In the genomic region with DNA sequence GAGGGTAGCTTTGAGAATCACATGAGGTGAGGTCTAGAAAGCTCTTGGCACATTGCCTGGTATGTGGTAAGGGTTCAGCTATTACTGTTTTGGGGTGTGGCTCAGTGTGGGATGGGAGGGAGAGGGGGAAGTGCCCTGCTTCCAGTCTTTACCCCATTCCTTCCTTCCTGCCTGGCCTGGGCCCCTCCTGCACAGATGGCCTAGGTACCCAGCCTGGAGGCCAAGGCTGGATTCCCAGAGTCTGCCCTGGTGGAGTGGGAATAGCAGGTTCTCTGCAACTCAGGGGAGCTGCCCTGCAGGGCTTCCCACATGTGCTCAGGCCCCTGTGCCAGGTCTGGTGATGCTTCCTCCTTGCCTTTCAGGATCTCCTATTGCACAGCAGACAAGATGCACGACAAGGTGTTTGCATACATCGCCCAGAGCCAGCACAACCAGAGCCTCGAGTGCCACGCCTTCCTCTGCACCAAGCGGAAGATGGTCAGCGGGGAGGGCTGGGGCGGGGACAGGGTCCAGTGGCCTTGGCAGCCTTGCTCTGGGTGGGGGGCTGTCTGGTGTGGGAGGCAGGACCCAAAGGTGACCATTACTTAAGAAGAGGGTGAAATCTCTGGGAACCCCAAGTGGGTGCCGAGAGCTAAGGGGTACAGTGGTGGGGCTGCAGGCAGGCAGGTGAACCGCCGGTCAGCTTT, we compare ENCODE assay signal across 8 cellular contexts. TPM values are rescaled to one million over a fixed set of nuclear protein-coding genes. Genes with fewer than 3 reads are reported as not detected.
DNase-seq lines count a peak whose midpoint lies in the region; ATAC-seq and TF ChIP-seq lines count a peak whose summit lies in the region.

No MANE protein-coding gene starts in this region.

- H3K9me3 ChIP-seq in CD8-positive, alpha-beta T cell (ENCODE audit: low read length) = no peaks in the 10 kb centered on the region

- H3K27me3 ChIP-seq in CD8-positive, alpha-beta T cell (ENCODE audit: insufficient read depth, low read length) = no peaks in the 10 kb centered on the region
- H3K27me3 ChIP-seq in layer of hippocampus (ENCODE audit: control insufficient read depth, insufficient read depth, low read length) = no peaks in the 10 kb centered on the region

- intact Hi-C loops in CD8-positive, alpha-beta T cell (cut with DNase I, micrococcal nuclease) = no loop called here
- intact Hi-C loops in activated CD8-positive, alpha-beta T cell treated with anti-CD3 and anti-CD28 coated beads for 36 hours (cut with micrococcal nuclease) = no loop called here

- ATAC-seq in CD8-positive, alpha-beta T cell = peak; percentile 55
- ATAC-seq in activated CD8-positive, alpha-beta T cell treated with anti-CD3 and anti-CD28 coated beads for 36 hours = peak; percentile 54
- ATAC-seq in HG03442 (IDR thresholded peaks at IDR 0.05; ENCODE audit: unreplicated experiment) = no peak
- no peak for ATAC-seq in GM18519 (IDR thresholded peaks at IDR 0.05; ENCODE audit: low FRiP score, unreplicated experiment)

- peaks cover 99% of the 10 kb centered on the region for H3K4me1 ChIP-seq in CD8-positive, alpha-beta T cell (ENCODE audit: insufficient read depth, low read length)

- peaks cover 98% of the 10 kb centered on the region for H3K4me1 Mint-ChIP-seq in CD8-positive, alpha-beta T cell (ENCODE audit: low read depth)
- peaks cover 84% of the 10 kb centered on the region for H3K4me1 Mint-ChIP-seq in activated CD8-positive, alpha-beta T cell treated with anti-CD3 and anti-CD28 coated beads for 36 hours (ENCODE audit: low read depth)

- no peaks in the 10 kb centered on the region for H3K27me3 Mint-ChIP-seq in CD8-positive, alpha-beta T cell (ENCODE audit: low read depth)
- no peaks in the 10 kb centered on the region for H3K27me3 Mint-ChIP-seq in activated CD8-positive, alpha-beta T cell treated with anti-CD3 and anti-CD28 coated beads for 36 hours

- peak in 5 of 7 experiments; percentile 27 to 71 (median 54) for DNase-seq in CD8-positive, alpha-beta T cell
- DNase-seq in HT1080 (ENCODE audit: low read depth) (peak; percentile 56), NCI-H524 (lab: John Stamatoyannopoulos, UW) (no peak), DMS79 treated with DMSO at 0.1 percent for 48 hours (lab: John Stamatoyannopoulos, UW) (no peak)
- peak; percentile 63 for DNase-seq in activated CD8-positive, alpha-beta T cell treated with anti-CD3 and anti-CD28 coated beads for 36 hours

- POLR2A ChIA-PET in CD8-positive, alpha-beta T cell (lab: Charles Lee) = interaction anchor here (1.1 to 4.2 kb wide), 4 partner anchors 8 to 263 kb away, joined by 3 to 23 read pairs (median 12); partner anchors contain the start of gene MTFR1L
- POLR2A ChIA-PET in activated CD8-positive, alpha-beta T cell treated with anti-CD3 and anti-CD28 coated beads for 36 hours (lab: Charles Lee) = interaction anchor here (0.8 to 1.8 kb wide), 3 partner anchors 9 to 12 kb away, joined by 3 to 4 read pairs (median 4); no protein-coding TSS in a partner anchor

- H3K4me3 ChIP-seq in CD8-positive, alpha-beta T cell (ENCODE audit: low read depth, low read length) = no peak overlapping the region

- peak overlapping the region; percentile 22 for H3K27ac ChIP-seq in CD8-positive, alpha-beta T cell (ENCODE audit: low read depth, low read length)
- peak overlapping the region; percentile 9 for H3K27ac ChIP-seq in layer of hippocampus (ENCODE audit: low read depth, low read length)

- CTCF ChIA-PET in CD8-positive, alpha-beta T cell (lab: Charles Lee) = interaction anchor here (0.6 to 4.6 kb wide), 8 partner anchors 9 to 55 kb away, joined by 3 to 41 read pairs (median 4); no protein-coding TSS in a partner anchor
- CTCF ChIA-PET in activated CD8-positive, alpha-beta T cell treated with anti-CD3 and anti-CD28 coated beads for 36 hours (lab: Charles Lee) = interaction anchor here (1.0 to 1.9 kb wide), 2 partner anchors 10 to 62 kb away, joined by 4 to 7 read pairs; no protein-coding TSS in a partner anchor

- peaks cover 70% of the 10 kb centered on the region for H3K36me3 Mint-ChIP-seq in CD8-positive, alpha-beta T cell
- peaks cover 18% of the 10 kb centered on the region for H3K36me3 Mint-ChIP-seq in activated CD8-positive, alpha-beta T cell treated with anti-CD3 and anti-CD28 coated beads for 36 hours (ENCODE audit: low read depth)

- TF ChIP-seq CTCF in CD8-positive, alpha-beta T cell (IDR thresholded peaks at IDR 0.05) = no peak
- TF ChIP-seq CTCF in activated CD8-positive, alpha-beta T cell treated with anti-CD3 and anti-CD28 coated beads for 36 hours (IDR thresholded peaks at IDR 0.05) = no peak

- H3K27ac Mint-ChIP-seq in CD8-positive, alpha-beta T cell = peak overlapping the region; percentile 96
- H3K27ac Mint-ChIP-seq in activated CD8-positive, alpha-beta T cell treated with anti-CD3 and anti-CD28 coated beads for 36 hours = peak overlapping the region; percentile 24

- no peaks in the 10 kb centered on the region for H3K9me3 Mint-ChIP-seq in CD8-positive, alpha-beta T cell
- H3K9me3 Mint-ChIP-seq in activated CD8-positive, alpha-beta T cell treated with anti-CD3 and anti-CD28 coated beads for 36 hours = no peaks in the 10 kb centered on the region

- peak overlapping the region; percentile 61 for H3K4me3 Mint-ChIP-seq in CD8-positive, alpha-beta T cell
- H3K4me3 Mint-ChIP-seq in activated CD8-positive, alpha-beta T cell treated with anti-CD3 and anti-CD28 coated beads for 36 hours = no peak overlapping the region

- H3K36me3 ChIP-seq in CD8-positive, alpha-beta T cell (ENCODE audit: insufficient read depth, low read length) = peaks cover 20% of the 10 kb centered on the region

RNA-seq across cellular contexts. Expression of gene LDLRAP1, which starts 13.5 kb away (rescaled TPM):
- 10 to 100 TPM; 46.1 to 49.5 TPM for total RNA-seq in CD8-positive, alpha-beta T cell
- total RNA-seq in HT1080 (2014; rRNA removed; shearing (Covaris generic)) = 11.6 and 13.8 TPM in 2 replicates
- polyA plus RNA-seq in HT1080 (2015; cell fraction: cytosol; rRNA removed) = 11.1 and 13.0 TPM in 2 replicates
- polyA plus RNA-seq in HT1080 (2015; cell fraction: nucleus; rRNA removed) = 13.1 and 13.7 TPM in 2 replicates
- total RNA-seq in activated CD8-positive, alpha-beta T cell treated with anti-CD3 and anti-CD28 coated beads for 36 hours = 10 to 100 TPM; 13.4 to 14.5 TPM

RNA-seq across cellular contexts. Expression of gene MAN1C1, which starts 59.7 kb away (rescaled TPM):
- 10 to 100 TPM; 24.6 to 25.7 TPM for total RNA-seq in CD8-positive, alpha-beta T cell
- total RNA-seq in HT1080 (2014; rRNA removed; shearing (Covaris generic)) = not detected in 2 replicates
- polyA plus RNA-seq in HT1080 (2015; cell fraction: cytosol; rRNA removed) = 0.07 TPM in 2 replicates
- polyA plus RNA-seq in HT1080 (2015; cell fraction: nucleus; rRNA removed) = 0.19 and 0.79 TPM in 2 replicates
- total RNA-seq in activated CD8-positive, alpha-beta T cell treated with anti-CD3 and anti-CD28 coated beads for 36 hours = 1 to 10 TPM; 3.7 to 4.4 TPM

Comparison
In these comparisons a context has a peak if more than half of its experiments do, and no peak if none do; other contexts are left out.
1. ATAC-seq: peak in CD8-positive, alpha-beta T cell (single experiment) and activated CD8-positive, alpha-beta T cell treated with anti-CD3 and anti-CD28 coated beads for 36 hours (single experiment); none in HG03442 (single experiment) and GM18519 (single experiment).
2. DNase-seq: peak in CD8-positive, alpha-beta T cell (5 of 7), HT1080 (single experiment) and activated CD8-positive, alpha-beta T cell treated with anti-CD3 and anti-CD28 coated beads for 36 hours (single experiment); none in NCI-H524 (0 of 2) and DMS79 treated with DMSO at 0.1 percent for 48 hours (single experiment).
3. RNA of gene MAN1C1, which starts 59.7 kb away (total RNA-seq): 24.6 to 25.7 TPM in CD8-positive, alpha-beta T cell; 3.7 to 4.4 TPM in activated CD8-positive, alpha-beta T cell treated with anti-CD3 and anti-CD28 coated beads for 36 hours and not detected in HT1080; every median in the first group is over 4 times any median in the second.